ENCODE assay signal across 8 cellular contexts in genomic region chr20:47336013-47336754, GRCh38. TPM values are rescaled to one million over a fixed set of nuclear protein-coding genes. Genes with fewer than 3 reads are reported as not detected.
DNase-seq lines count a peak whose midpoint lies in the region; ATAC-seq and TF ChIP-seq lines count a peak whose summit lies in the region.

No MANE protein-coding gene starts in this region.

- H3K79me2 ChIP-seq in DOHH2 (ENCODE audit: control insufficient read depth, low read length), result peaks cover 97% of the 10 kb centered on the region

- no peak for ATAC-seq in GM21825 (IDR thresholded peaks at IDR 0.05; ENCODE audit: unreplicated experiment)
- ATAC-seq in GM19397 (IDR thresholded peaks at IDR 0.05; ENCODE audit: unreplicated experiment), result no peak

- H3K4me3 ChIP-seq in DOHH2 (ENCODE audit: low read length) (peak overlapping the region; percentile 52), ascending aorta (no peak overlapping the region), retinal pigment epithelial cell (ENCODE audit: low read length) (no peak overlapping the region)

- TF ChIP-seq CTCF in DOHH2 (IDR thresholded peaks at IDR 0.05; ENCODE audit: low read depth, low read length, poor library complexity, severe bottlenecking), result no peak
- TF ChIP-seq CTCF in ascending aorta (IDR thresholded peaks at IDR 0.05), result no peak
- TF ChIP-seq CTCF in retinal pigment epithelial cell (conservative IDR thresholded peaks at IDR 0.05; ENCODE audit: low read depth, low read length), result no peak

- no peaks in the 10 kb centered on the region for H3K9me2 ChIP-seq in DOHH2 (replicated peaks; ENCODE audit: control insufficient read depth, low read length)

- H3K4me1 ChIP-seq in DOHH2 (ENCODE audit: control insufficient read depth, low read length) (peaks cover 35% of the 10 kb centered on the region), ascending aorta (peaks cover 7 to 54% of the 10 kb centered on the region in 2 donors)

- H3K27ac ChIP-seq in DOHH2 (ENCODE audit: low read depth, low read length) (peak overlapping the region; percentile 38), ascending aorta (peak overlapping the region; percentile 82 to 84)

- H3K36me3 ChIP-seq in DOHH2 (ENCODE audit: control insufficient read depth, low read length) (peaks cover 69% of the 10 kb centered on the region), ascending aorta (no peaks in the 10 kb centered on the region)

- peaks cover 37% of the 10 kb centered on the region for H4K20me1 ChIP-seq in DOHH2 (ENCODE audit: control insufficient read depth, insufficient read depth, low read depth, low read length)

- intact Hi-C loops in ascending aorta (cut with DNase I), result no loop called here

- H3K27me3 ChIP-seq in DOHH2 (ENCODE audit: control insufficient read depth, low read length), result no peaks in the 10 kb centered on the region
- H3K27me3 ChIP-seq in ascending aorta, result no peaks in the 10 kb centered on the region

- H3F3A ChIP-seq in DOHH2 (ENCODE audit: control insufficient read depth, insufficient read depth), result no peaks in the 10 kb centered on the region; the same call in 1 of the 2 replicates

- H3K4me2 ChIP-seq in DOHH2 (ENCODE audit: low read length), result peak overlapping the region; percentile 68

- H3K9me3 ChIP-seq in DOHH2 (ENCODE audit: control insufficient read depth, insufficient read depth, low read length) (no peaks in the 10 kb centered on the region), ascending aorta (no peaks in the 10 kb centered on the region)

- DNase-seq in ascending aorta (ENCODE audit: low spot score in 2 of 2), result peak in 1 of 2 donors; percentile 83
- DNase-seq in hippocampal formation (lab: John Stamatoyannopoulos, UW), result peak; percentile 72 to 85
- DNase-seq in retinal pigment epithelial cell (ENCODE audit: low read depth), result peak; percentile 94
- no peak for DNase-seq in NCI-H2196 (lab: John Stamatoyannopoulos, UW; ENCODE audit: unreplicated experiment)
- no peak for DNase-seq in NCI-H345 (lab: John Stamatoyannopoulos, UW)

RNA-seq across cellular contexts. Expression of gene ZMYND8, which starts 20.3 kb away (rescaled TPM):
- total RNA-seq in ascending aorta, result 23.2 TPM

Comparison
In these comparisons a context has a peak if more than half of its experiments do, and no peak if none do; other contexts are left out.
1. DNase-seq: peak in hippocampal formation (2 of 2) and retinal pigment epithelial cell (single experiment); none in NCI-H2196 (single experiment) and NCI-H345 (single experiment).